Comparison of ENCODE assay signal across 1 cellular context in genomic region chr2:20234596-20234995, GRCh38. TPM values are rescaled to one million over a fixed set of nuclear protein-coding genes. Genes with fewer than 3 reads are reported as not detected.
"Had no signal": no experiment of that assay in that cellular context is flagged by ENCODE, and none has a peak within 500 bp of the region (broad histone marks: within the 10 kb centered on the region; RNA-seq: fewer than 3 reads in every experiment).

No MANE protein-coding gene starts in this region.

RNA-seq across cellular contexts. Expression of gene SDC1, which starts 9.7 kb away (rescaled TPM):
- total RNA-seq: naive thymus-derived CD8-positive, alpha-beta T cell had no signal
